8 cellular contexts compared by ENCODE assay signal in the genomic region with DNA sequence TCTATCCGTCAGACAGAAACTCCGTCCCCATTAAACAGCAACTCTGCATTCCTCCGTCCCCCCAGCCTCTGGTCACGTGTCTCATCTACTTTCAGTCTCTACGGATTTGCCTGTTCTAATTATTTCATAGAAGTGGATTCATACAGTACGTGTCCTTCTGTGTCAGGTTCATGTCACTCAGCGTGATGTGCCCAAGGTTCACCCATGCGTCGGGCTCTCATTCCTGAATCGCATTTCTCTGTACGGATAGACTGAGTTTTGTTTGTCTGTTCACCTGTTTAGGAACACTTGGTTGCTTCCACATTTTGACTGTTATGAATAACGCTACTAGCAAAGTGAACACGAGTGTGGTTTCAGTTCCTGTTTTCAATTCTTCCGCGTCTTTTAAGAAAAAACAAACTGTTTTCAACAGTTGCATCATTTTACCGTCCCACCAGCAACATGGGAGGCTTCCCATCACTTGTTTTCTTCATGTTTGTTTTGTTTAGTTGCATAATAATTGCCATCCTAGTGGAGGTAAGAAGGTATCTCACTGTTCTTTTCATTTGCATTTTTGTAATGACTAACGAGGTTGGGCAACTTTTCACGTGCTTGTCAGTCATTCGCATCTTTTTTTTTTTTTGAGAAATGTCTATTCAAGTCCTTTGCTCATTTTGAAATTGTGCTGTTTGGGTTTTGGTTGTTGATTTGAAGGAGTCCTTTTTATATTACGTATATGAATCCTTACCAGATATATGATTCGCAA. TPM values are rescaled to one million over a fixed set of nuclear protein-coding genes. Genes with fewer than 3 reads are reported as not detected.
DNase-seq lines count a peak whose midpoint lies in the region; ATAC-seq and TF ChIP-seq lines count a peak whose summit lies in the region.

No MANE protein-coding gene starts in this region.

- peaks cover 48% of the 10 kb centered on the region for H3K27me3 ChIP-seq in left ventricle myocardium inferior (ENCODE audit: low read depth)

- TF ChIP-seq CTCF in left ventricle myocardium inferior (IDR thresholded peaks at IDR 0.05; ENCODE audit: borderline replicate concordance) (no peak), RWPE1 (conservative IDR thresholded peaks at IDR 0.05; ENCODE audit: low read depth) (no peak)

- H3K36me3 ChIP-seq in left ventricle myocardium inferior = no peaks in the 10 kb centered on the region

- POLR2A ChIA-PET in activated CD4-positive, alpha-beta memory T cell treated with anti-CD3 and anti-CD28 coated beads, Interleukin-2, amount 10 ng/mL, durations not matched to agents 7 days and 5 days (lab: Charles Lee) = interaction anchor here (0.8 to 3.7 kb wide), 17 partner anchors 11 to 318 kb away, joined by 3 to 75 read pairs (median 12); partner anchors contain the start of genes BET1L, NLRP6, PGGHG and PSMD13
- POLR2A ChIA-PET in RWPE1 (lab: Yijun Ruan, JAX; ENCODE audit: low non-redundant PET) = no interaction called here

- H3K9me3 Mint-ChIP-seq in activated CD4-positive, alpha-beta memory T cell treated with anti-CD3 and anti-CD28 coated beads, Interleukin-2, amount 10 ng/mL, durations not matched to agents 7 days and 5 days = peaks cover 1% of the 10 kb centered on the region

- H3K4me3 Mint-ChIP-seq in activated CD4-positive, alpha-beta memory T cell treated with anti-CD3 and anti-CD28 coated beads, Interleukin-2, amount 10 ng/mL, durations not matched to agents 7 days and 5 days = peak overlapping the region; percentile 88

- CTCF ChIA-PET in activated CD4-positive, alpha-beta memory T cell treated with anti-CD3 and anti-CD28 coated beads, Interleukin-2, amount 10 ng/mL, durations not matched to agents 7 days and 5 days (lab: Charles Lee) = interaction anchor here (0.9 to 1.8 kb wide), 6 partner anchors 17 to 180 kb away, joined by 3 to 5 read pairs (median 3); partner anchors contain the start of genes PSMD13 and SIRT3
- CTCF ChIA-PET in RWPE1 (lab: Yijun Ruan, JAX) = no interaction called here

- H3K4me3 ChIP-seq in left ventricle myocardium inferior = peak overlapping the region; percentile 48

- peak overlapping the region; percentile 98 for H3K27ac Mint-ChIP-seq in activated CD4-positive, alpha-beta memory T cell treated with anti-CD3 and anti-CD28 coated beads, Interleukin-2, amount 10 ng/mL, durations not matched to agents 7 days and 5 days

- peaks cover 13% of the 10 kb centered on the region for H3K27me3 Mint-ChIP-seq in activated CD4-positive, alpha-beta memory T cell treated with anti-CD3 and anti-CD28 coated beads, Interleukin-2, amount 10 ng/mL, durations not matched to agents 7 days and 5 days

- peak overlapping the region; percentile 66 for H3K27ac ChIP-seq in left ventricle myocardium inferior (replicated peaks)
- no peak overlapping the region for H3K27ac ChIP-seq in RWPE1

- peaks cover 14% of the 10 kb centered on the region for H3K36me3 Mint-ChIP-seq in activated CD4-positive, alpha-beta memory T cell treated with anti-CD3 and anti-CD28 coated beads, Interleukin-2, amount 10 ng/mL, durations not matched to agents 7 days and 5 days (ENCODE audit: low read depth)

- peak; percentile 58 for ATAC-seq in GM21423 (IDR thresholded peaks at IDR 0.05; ENCODE audit: unreplicated experiment)

- DNase-seq in GDM1 (lab: John Stamatoyannopoulos, UW) = peak; percentile 57
- DNase-seq in HT-29 (ENCODE audit: low spot score) = peak; percentile 10
- peak; percentile 67 for DNase-seq in activated CD4-positive, alpha-beta memory T cell treated with anti-CD3 and anti-CD28 coated beads, Interleukin-2, amount 10 ng/mL, durations not matched to agents 7 days and 5 days
- no peak for DNase-seq in left ventricle myocardium inferior
- peak; percentile 35 to 94 (median 74) for DNase-seq in stimulated activated naive CD4-positive, alpha-beta T cell (lab: John Stamatoyannopoulos, UW)
- no peak for DNase-seq in RWPE1 (ENCODE audit: low spot score)
- DNase-seq in nucleus accumbens (lab: John Stamatoyannopoulos, UW) = no peak

- intact Hi-C loops in left ventricle myocardium inferior (cut with micrococcal nuclease) = no loop called here

- no peaks in the 10 kb centered on the region for H3K4me1 ChIP-seq in left ventricle myocardium inferior

- peaks cover 36% of the 10 kb centered on the region for H3K4me1 Mint-ChIP-seq in activated CD4-positive, alpha-beta memory T cell treated with anti-CD3 and anti-CD28 coated beads, Interleukin-2, amount 10 ng/mL, durations not matched to agents 7 days and 5 days

- H3K9me3 ChIP-seq in left ventricle myocardium inferior (replicated peaks) = peaks cover 12% of the 10 kb centered on the region

RNA-seq across cellular contexts. Expression of gene NLRP6, which starts 8.9 kb away (rescaled TPM):
- total RNA-seq in HT-29 (2014; rRNA removed; shearing (Covaris generic)) = not detected in 2 replicates
- 1 to 10 TPM; 2.5 TPM for total RNA-seq in activated CD4-positive, alpha-beta memory T cell treated with anti-CD3 and anti-CD28 coated beads, Interleukin-2, amount 10 ng/mL, durations not matched to agents 7 days and 5 days
- total RNA-seq in left ventricle myocardium inferior = not detected

RNA-seq across cellular contexts. Expression of gene PGGHG, which starts 19.6 kb away (rescaled TPM):
- total RNA-seq in HT-29 (2014; rRNA removed; shearing (Covaris generic)) = 175 and 194 TPM in 2 replicates
- 100 to 1,000 TPM; 113 to 117 TPM for total RNA-seq in activated CD4-positive, alpha-beta memory T cell treated with anti-CD3 and anti-CD28 coated beads, Interleukin-2, amount 10 ng/mL, durations not matched to agents 7 days and 5 days
- total RNA-seq in left ventricle myocardium inferior = 7.2 TPM

RNA-seq across cellular contexts. Expression of gene IFITM5, which starts 30.0 kb away (rescaled TPM):
- not detected in 2 replicates for total RNA-seq in HT-29 (2014; rRNA removed; shearing (Covaris generic))
- total RNA-seq in activated CD4-positive, alpha-beta memory T cell treated with anti-CD3 and anti-CD28 coated beads, Interleukin-2, amount 10 ng/mL, durations not matched to agents 7 days and 5 days = not detected
- total RNA-seq in left ventricle myocardium inferior = not detected

RNA-seq across cellular contexts. Expression of gene PSMD13, which starts 32.5 kb away (rescaled TPM):
- 235 TPM in 2 replicates for total RNA-seq in HT-29 (2014; rRNA removed; shearing (Covaris generic))
- 100 to 1,000 TPM; 156 to 160 TPM for total RNA-seq in activated CD4-positive, alpha-beta memory T cell treated with anti-CD3 and anti-CD28 coated beads, Interleukin-2, amount 10 ng/mL, durations not matched to agents 7 days and 5 days
- 94.1 TPM for total RNA-seq in left ventricle myocardium inferior

RNA-seq across cellular contexts. Expression of gene SIRT3, which starts 33.2 kb away (rescaled TPM):
- total RNA-seq in HT-29 (2014; rRNA removed; shearing (Covaris generic)) = 8.6 and 11.5 TPM in 2 replicates
- 10 to 100 TPM; 11.6 to 16.3 TPM for total RNA-seq in activated CD4-positive, alpha-beta memory T cell treated with anti-CD3 and anti-CD28 coated beads, Interleukin-2, amount 10 ng/mL, durations not matched to agents 7 days and 5 days
- total RNA-seq in left ventricle myocardium inferior = 36.4 TPM

Comparison
In these comparisons a context has a peak if more than half of its experiments do, and no peak if none do; other contexts are left out.
1. DNase-seq: peak in GDM1 (single experiment), HT-29 (single experiment), activated CD4-positive, alpha-beta memory T cell treated with anti-CD3 and anti-CD28 coated beads, Interleukin-2, amount 10 ng/mL, durations not matched to agents 7 days and 5 days (single experiment) and stimulated activated naive CD4-positive, alpha-beta T cell (6 of 6); none in left ventricle myocardium inferior (single experiment), RWPE1 (single experiment) and nucleus accumbens (0 of 56).
2. RNA of gene PGGHG, which starts 19.6 kb away (total RNA-seq): 175 to 194 TPM in HT-29 and 113 to 117 TPM in activated CD4-positive, alpha-beta memory T cell treated with anti-CD3 and anti-CD28 coated beads, Interleukin-2, amount 10 ng/mL, durations not matched to agents 7 days and 5 days; 7.2 TPM in left ventricle myocardium inferior (single experiment); every median in the first group is over 10 times any median in the second.